ENCODE assay signal across 1 cellular context in genomic region chr7:74069086-74069541, GRCh38.
TF ChIP-seq lines count a peak whose summit lies in the region.

No MANE protein-coding gene starts in this region.

TF ChIP-seq in IMR-90, 13 proteins besides CTCF, POLR2A, EP300 and RAD21 (continued from another document):
- TF ChIP-seq ELK1 (IDR thresholded peaks at IDR 0.05; ENCODE audit: borderline replicate concordance, low read depth, low read length) (no peak), USF2 (IDR thresholded peaks at IDR 0.05; ENCODE audit: low read depth, low read length) (no peak), CHD1 (IDR thresholded peaks at IDR 0.05; ENCODE audit: low read depth, low read length) (no peak), BHLHE40 (IDR thresholded peaks at IDR 0.05; ENCODE audit: low read depth, low read length) (no peak), CEBPB (IDR thresholded peaks at IDR 0.05; ENCODE audit: low read depth, low read length) (no peak), RFX5 (IDR thresholded peaks at IDR 0.05; ENCODE audit: low read depth, low read length) (no peak)
